ENCODE assay signal across 11 cellular contexts in the genomic region with DNA sequence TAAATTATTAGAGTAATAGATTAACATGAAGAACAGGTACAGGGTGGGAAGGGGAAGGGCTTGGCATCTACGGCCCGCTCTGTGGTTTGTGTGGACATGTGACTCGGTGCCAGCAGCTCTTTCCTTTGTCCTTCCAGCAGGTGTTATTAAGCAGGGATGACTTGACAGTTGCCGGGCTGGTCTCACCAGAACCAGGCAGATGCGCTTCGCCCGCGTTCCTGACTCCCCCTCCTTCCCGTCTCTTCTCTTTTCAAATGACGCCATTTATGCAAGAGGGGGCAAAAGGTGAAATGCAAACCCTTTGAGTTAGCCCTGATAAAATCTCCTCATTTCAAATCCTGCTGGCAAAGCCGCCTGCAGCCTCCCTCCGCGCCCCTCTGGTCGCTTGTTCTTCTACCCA. TPM values are rescaled to one million over a fixed set of nuclear protein-coding genes. Genes with fewer than 3 reads are reported as not detected.
DNase-seq lines count a peak whose midpoint lies in the region; ATAC-seq and TF ChIP-seq lines count a peak whose summit lies in the region.
"Had no signal": no experiment of that assay in that cellular context is flagged by ENCODE, and none has a peak within 500 bp of the region (broad histone marks: within the 10 kb centered on the region; RNA-seq: fewer than 3 reads in every experiment).

No MANE protein-coding gene starts in this region.

- H3K4me1 Mint-ChIP-seq in GM23338, result peaks cover 26% of the 10 kb centered on the region

- no peak for ATAC-seq in GM23338
- no peak for ATAC-seq in GM19455 (IDR thresholded peaks at IDR 0.05; ENCODE audit: unreplicated experiment)
- ATAC-seq: SK-N-SH treated with all-trans-retinoic acid at 6 μM for 48 hours had no signal

- no peaks in the 10 kb centered on the region for H3K79me2 ChIP-seq in GM23338 (replicated peaks; ENCODE audit: insufficient read depth)
- H3K79me2 ChIP-seq in osteoblast (ENCODE audit: insufficient read depth, low read length), result no peaks in the 10 kb centered on the region

- H3K9me2 ChIP-seq in GM23338 (ENCODE audit: insufficient read depth), result no peaks in the 10 kb centered on the region

- TF ChIP-seq CTCF in GM23338 (conservative IDR thresholded peaks at IDR 0.05; ENCODE audit: low read depth in 2 of 2) (no peak), osteoblast (IDR thresholded peaks at IDR 0.05; ENCODE audit: extremely low read depth, low read depth, low read length) (no peak), WERI-Rb-1 (IDR thresholded peaks at IDR 0.05; ENCODE audit: low read depth, low read length) (no peak)

- H3K36me3 Mint-ChIP-seq in GM23338 (ENCODE audit: low read depth), result no peaks in the 10 kb centered on the region; the same call in 2 of the 3 replicates

- no peak overlapping the region for H3K4me3 ChIP-seq in GM23338
- no peak overlapping the region for H3K4me3 ChIP-seq in osteoblast (ENCODE audit: insufficient read depth, low read length)
- no peak overlapping the region for H3K4me3 ChIP-seq in WERI-Rb-1 (ENCODE audit: low read depth, low read length)

- H3K27ac ChIP-seq in GM23338 (ENCODE audit: low read depth) (no peak overlapping the region), osteoblast (ENCODE audit: low read depth, low read length) (no peak overlapping the region), WERI-Rb-1 (no peak overlapping the region)

- H3K27me3 Mint-ChIP-seq in GM23338 (ENCODE audit: insufficient read depth, low read depth, poor library complexity), result peaks cover 10% of the 10 kb centered on the region

- H3K36me3 ChIP-seq in GM23338 (ENCODE audit: insufficient read depth), result no peaks in the 10 kb centered on the region
- H3K36me3 ChIP-seq in osteoblast (ENCODE audit: insufficient read depth, low read length), result no peaks in the 10 kb centered on the region
- no peaks in the 10 kb centered on the region for H3K36me3 ChIP-seq in WERI-Rb-1

- no peaks in the 10 kb centered on the region for H3K9me3 Mint-ChIP-seq in GM23338

- H3K4me1 ChIP-seq in GM23338 (ENCODE audit: insufficient read depth), result no peaks in the 10 kb centered on the region; the same call in 1 of the 2 replicates
- H3K4me1 ChIP-seq in osteoblast (ENCODE audit: insufficient read depth, low read length), result peaks cover 24% of the 10 kb centered on the region

- no peaks in the 10 kb centered on the region for H3F3A ChIP-seq in GM23338 (replicated peaks; ENCODE audit: low read depth)

- H2AFZ ChIP-seq in GM23338, result peak overlapping the region; percentile 69
- no peak overlapping the region for H2AFZ ChIP-seq in osteoblast (ENCODE audit: low read length)

- no peaks in the 10 kb centered on the region for H3K9me3 ChIP-seq in osteoblast (ENCODE audit: low read depth, low read length)
- no peaks in the 10 kb centered on the region for H3K9me3 ChIP-seq in WERI-Rb-1 (ENCODE audit: severe bottlenecking)

- DNase-seq in GM23338 (ENCODE audit: low spot score), result peak; percentile 25
- DNase-seq in NCI-H345 (lab: John Stamatoyannopoulos, UW), result peak; percentile 86
- peak; percentile 10 for DNase-seq in activated gamma-delta T cell (lab: John Stamatoyannopoulos, UW)
- DNase-seq in osteoblast (ENCODE audit: insufficient read length, low spot score, missing footprints), result peak; percentile 26
- no peak for DNase-seq in NK-92 treated with Interleukin-12 subunit alpha and Interleukin-12 subunit beta, amount 100 ng/mL, for 24 hours (lab: John Stamatoyannopoulos, UW)
- DNase-seq in WERI-Rb-1, result no peak
- no peak for DNase-seq in erythroblast (lab: John Stamatoyannopoulos, UW)
- DNase-seq: GOT3, posterior cingulate gyrus had no signal

- no peak overlapping the region for H3K27ac Mint-ChIP-seq in GM23338

- TF ChIP-seq POLR2A in erythroblast (IDR thresholded peaks at IDR 0.05; ENCODE audit: low read length), result no peak

- no peak overlapping the region for H3K4me3 Mint-ChIP-seq in GM23338

- H3K4me2 ChIP-seq in GM23338, result no peak overlapping the region
- H3K4me2 ChIP-seq in osteoblast (ENCODE audit: insufficient read depth, low read length), result no peak overlapping the region

- H3K27me3 ChIP-seq in GM23338 (ENCODE audit: insufficient read depth) (no peaks in the 10 kb centered on the region), osteoblast (ENCODE audit: insufficient read depth, low read length) (peaks cover 25% of the 10 kb centered on the region), WERI-Rb-1 (ENCODE audit: insufficient read depth, low read depth, severe bottlenecking) (no peaks in the 10 kb centered on the region)

- H4K20me1 ChIP-seq in GM23338 (replicated peaks; ENCODE audit: insufficient read depth), result no peaks in the 10 kb centered on the region
- H4K20me1 ChIP-seq in osteoblast (ENCODE audit: insufficient read depth, low read length), result no peaks in the 10 kb centered on the region

TF ChIP-seq in GM23338, 12 proteins besides CTCF, POLR2A, EP300 and RAD21 (continues in another document):
- no peak for TF ChIP-seq ZNF114 (CRISPR knock-in tag; IDR thresholded peaks at IDR 0.05)
- no peak for TF ChIP-seq NANOG (IDR thresholded peaks at IDR 0.05; ENCODE audit: borderline replicate concordance)
- TF ChIP-seq EZH2 (IDR thresholded peaks at IDR 0.05; ENCODE audit: low read depth, unreplicated experiment), result no peak
- no peak for TF ChIP-seq JUNB (IDR thresholded peaks at IDR 0.05; ENCODE audit: unreplicated experiment)
- TF ChIP-seq, protein P1, sequence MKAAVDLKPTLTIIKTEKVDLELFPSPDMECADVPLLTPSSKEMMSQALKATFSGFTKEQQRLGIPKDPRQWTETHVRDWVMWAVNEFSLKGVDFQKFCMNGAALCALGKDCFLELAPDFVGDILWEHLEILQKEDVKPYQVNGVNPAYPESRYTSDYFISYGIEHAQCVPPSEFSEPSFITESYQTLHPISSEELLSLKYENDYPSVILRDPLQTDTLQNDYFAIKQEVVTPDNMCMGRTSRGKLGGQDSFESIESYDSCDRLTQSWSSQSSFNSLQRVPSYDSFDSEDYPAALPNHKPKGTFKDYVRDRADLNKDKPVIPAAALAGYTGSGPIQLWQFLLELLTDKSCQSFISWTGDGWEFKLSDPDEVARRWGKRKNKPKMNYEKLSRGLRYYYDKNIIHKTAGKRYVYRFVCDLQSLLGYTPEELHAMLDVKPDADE (IDR thresholded peaks at IDR 0.05), result no peak
- TF ChIP-seq EZH2phosphoT487 (IDR thresholded peaks at IDR 0.05; ENCODE audit: unreplicated experiment), result no peak
- TF ChIP-seq, protein P2, sequence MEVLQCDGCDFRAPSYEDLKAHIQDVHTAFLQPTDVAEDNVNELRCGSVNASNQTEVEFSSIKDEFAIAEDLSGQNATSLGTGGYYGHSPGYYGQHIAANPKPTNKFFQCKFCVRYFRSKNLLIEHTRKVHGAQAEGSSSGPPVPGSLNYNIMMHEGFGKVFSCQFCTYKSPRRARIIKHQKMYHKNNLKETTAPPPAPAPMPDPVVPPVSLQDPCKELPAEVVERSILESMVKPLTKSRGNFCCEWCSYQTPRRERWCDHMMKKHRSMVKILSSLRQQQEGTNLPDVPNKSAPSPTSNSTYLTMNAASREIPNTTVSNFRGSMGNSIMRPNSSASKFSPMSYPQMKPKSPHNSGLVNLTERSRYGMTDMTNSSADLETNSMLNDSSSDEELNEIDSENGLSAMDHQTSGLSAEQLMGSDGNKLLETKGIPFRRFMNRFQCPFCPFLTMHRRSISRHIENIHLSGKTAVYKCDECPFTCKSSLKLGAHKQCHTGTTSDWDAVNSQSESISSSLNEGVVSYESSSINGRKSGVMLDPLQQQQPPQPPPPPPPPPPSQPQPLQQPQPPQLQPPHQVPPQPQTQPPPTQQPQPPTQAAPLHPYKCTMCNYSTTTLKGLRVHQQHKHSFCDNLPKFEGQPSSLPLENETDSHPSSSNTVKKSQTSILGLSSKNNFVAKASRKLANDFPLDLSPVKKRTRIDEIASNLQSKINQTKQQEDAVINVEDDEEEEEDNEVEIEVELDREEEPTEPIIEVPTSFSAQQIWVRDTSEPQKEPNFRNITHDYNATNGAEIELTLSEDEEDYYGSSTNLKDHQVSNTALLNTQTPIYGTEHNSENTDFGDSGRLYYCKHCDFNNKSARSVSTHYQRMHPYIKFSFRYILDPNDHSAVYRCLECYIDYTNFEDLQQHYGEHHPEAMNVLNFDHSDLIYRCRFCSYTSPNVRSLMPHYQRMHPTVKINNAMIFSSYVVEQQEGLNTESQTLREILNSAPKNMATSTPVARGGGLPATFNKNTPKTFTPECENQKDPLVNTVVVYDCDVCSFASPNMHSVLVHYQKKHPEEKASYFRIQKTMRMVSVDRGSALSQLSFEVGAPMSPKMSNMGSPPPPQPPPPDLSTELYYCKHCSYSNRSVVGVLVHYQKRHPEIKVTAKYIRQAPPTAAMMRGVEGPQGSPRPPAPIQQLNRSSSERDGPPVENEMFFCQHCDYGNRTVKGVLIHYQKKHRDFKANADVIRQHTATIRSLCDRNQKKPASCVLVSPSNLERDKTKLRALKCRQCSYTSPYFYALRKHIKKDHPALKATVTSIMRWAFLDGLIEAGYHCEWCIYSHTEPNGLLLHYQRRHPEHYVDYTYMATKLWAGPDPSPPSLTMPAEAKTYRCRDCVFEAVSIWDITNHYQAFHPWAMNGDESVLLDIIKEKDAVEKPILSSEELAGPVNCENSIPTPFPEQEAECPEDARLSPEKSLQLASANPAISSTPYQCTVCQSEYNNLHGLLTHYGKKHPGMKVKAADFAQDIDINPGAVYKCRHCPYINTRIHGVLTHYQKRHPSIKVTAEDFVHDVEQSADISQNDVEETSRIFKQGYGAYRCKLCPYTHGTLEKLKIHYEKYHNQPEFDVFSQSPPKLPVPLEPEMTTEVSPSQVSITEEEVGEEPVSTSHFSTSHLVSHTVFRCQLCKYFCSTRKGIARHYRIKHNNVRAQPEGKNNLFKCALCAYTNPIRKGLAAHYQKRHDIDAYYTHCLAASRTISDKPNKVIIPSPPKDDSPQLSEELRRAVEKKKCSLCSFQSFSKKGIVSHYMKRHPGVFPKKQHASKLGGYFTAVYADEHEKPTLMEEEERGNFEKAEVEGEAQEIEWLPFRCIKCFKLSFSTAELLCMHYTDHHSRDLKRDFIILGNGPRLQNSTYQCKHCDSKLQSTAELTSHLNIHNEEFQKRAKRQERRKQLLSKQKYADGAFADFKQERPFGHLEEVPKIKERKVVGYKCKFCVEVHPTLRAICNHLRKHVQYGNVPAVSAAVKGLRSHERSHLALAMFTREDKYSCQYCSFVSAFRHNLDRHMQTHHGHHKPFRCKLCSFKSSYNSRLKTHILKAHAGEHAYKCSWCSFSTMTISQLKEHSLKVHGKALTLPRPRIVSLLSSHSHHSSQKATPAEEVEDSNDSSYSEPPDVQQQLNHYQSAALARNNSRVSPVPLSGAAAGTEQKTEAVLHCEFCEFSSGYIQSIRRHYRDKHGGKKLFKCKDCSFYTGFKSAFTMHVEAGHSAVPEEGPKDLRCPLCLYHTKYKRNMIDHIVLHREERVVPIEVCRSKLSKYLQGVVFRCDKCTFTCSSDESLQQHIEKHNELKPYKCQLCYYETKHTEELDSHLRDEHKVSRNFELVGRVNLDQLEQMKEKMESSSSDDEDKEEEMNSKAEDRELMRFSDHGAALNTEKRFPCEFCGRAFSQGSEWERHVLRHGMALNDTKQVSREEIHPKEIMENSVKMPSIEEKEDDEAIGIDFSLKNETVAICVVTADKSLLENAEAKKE (CRISPR knock-in tag; IDR thresholded peaks at IDR 0.05), result no peak
- no peak for TF ChIP-seq POLR2AphosphoS5 (IDR thresholded peaks at IDR 0.05; ENCODE audit: low read depth)

RNA-seq across cellular contexts. Expression of a gene that starts 38.9 kb away (rescaled TPM):
- 4.7 and 5.6 TPM in 2 replicates for total RNA-seq in GM23338 (2014; rRNA removed; shearing (Covaris generic))
- polyA plus RNA-seq in GM23338 (2016; fragmentation: Nextera tagmentation; extraction: Ambion mirVana), result 2.9 and 4.4 TPM in 2 replicates
- under 0.01 and 0.36 TPM in 2 replicates for total RNA-seq in osteoblast

Comparison
In these comparisons a context has a peak if more than half of its experiments do, and no peak if none do; other contexts are left out.
1. DNase-seq: peak in GM23338 (single experiment), NCI-H345 (single experiment), activated gamma-delta T cell (single experiment) and osteoblast (single experiment); none in NK-92 treated with Interleukin-12 subunit alpha and Interleukin-12 subunit beta, amount 100 ng/mL, for 24 hours (single experiment), WERI-Rb-1 (single experiment) and erythroblast (0 of 2).